Comparison of ENCODE assay signal across 9 cellular contexts in genomic region chr21:32562426-32562825, GRCh38. TPM values are rescaled to one million over a fixed set of nuclear protein-coding genes. Genes with fewer than 3 reads are reported as not detected.
DNase-seq lines count a peak whose midpoint lies in the region; ATAC-seq and TF ChIP-seq lines count a peak whose summit lies in the region.
"Had no signal": no experiment of that assay in that cellular context is flagged by ENCODE, and none has a peak within 500 bp of the region (broad histone marks: within the 10 kb centered on the region; RNA-seq: fewer than 3 reads in every experiment).

No MANE protein-coding gene starts in this region.

- peaks cover 0 to 13% (median 4%) of the 10 kb centered on the region in 4 donors for H3K4me1 Mint-ChIP-seq in CD4-positive, alpha-beta memory T cell

- POLR2A ChIA-PET in A673 (lab: Charles Lee; ENCODE audit: low non-redundant PET) = no interaction called here
- POLR2A ChIA-PET in CD4-positive, alpha-beta memory T cell (lab: Charles Lee; ENCODE audit: partially characterized antibody) = no interaction called here

- peaks cover 11 to 21% of the 10 kb centered on the region in 2 donors for H3K36me3 Mint-ChIP-seq in CD4-positive, alpha-beta memory T cell

- H3K36me3 ChIP-seq in A673 (ENCODE audit: insufficient read depth, low read length, poor library complexity, severe bottlenecking) = no peaks in the 10 kb centered on the region
- H3K36me3 ChIP-seq in HUES6 (ENCODE audit: control insufficient read depth, insufficient read depth, low read length) = no peaks in the 10 kb centered on the region
- H3K36me3 ChIP-seq in right lobe of liver = no peaks in the 10 kb centered on the region
- no peaks in the 10 kb centered on the region for H3K36me3 ChIP-seq in CD4-positive, alpha-beta memory T cell (ENCODE audit: insufficient read depth, low read length)

- H3K27me3 Mint-ChIP-seq in CD4-positive, alpha-beta memory T cell = peaks cover 0 to 1% of the 10 kb centered on the region in 2 donors

- peak overlapping the region; percentile 57 for H3K9ac ChIP-seq in HUES6 (ENCODE audit: low read length)

- H3K9me3 ChIP-seq in A673 (ENCODE audit: low read depth, low read length, poor library complexity, severe bottlenecking) = peaks cover 4% of the 10 kb centered on the region
- peaks cover 7% of the 10 kb centered on the region for H3K9me3 ChIP-seq in HUES6 (ENCODE audit: control insufficient read depth, insufficient read depth, low read depth, low read length)
- no peaks in the 10 kb centered on the region for H3K9me3 ChIP-seq in right lobe of liver
- H3K9me3 ChIP-seq in CD4-positive, alpha-beta memory T cell (ENCODE audit: control insufficient read depth in 1 of 2, low read length in 2 of 2) = no peaks in the 10 kb centered on the region

- WGBS in right lobe of liver (ENCODE audit: insufficient coverage, low coverage, low lambda C conversion rate, missing lambda C conversion rate) = 59% methylated on average over 5 of the region's 5 CpGs

- CTCF ChIA-PET in A673 (lab: Charles Lee) = interaction anchor here (1.2 kb wide), 1 partner anchor 159 kb away, joined by 3 read pairs; no protein-coding TSS in a partner anchor
- CTCF ChIA-PET in CD4-positive, alpha-beta memory T cell (lab: Charles Lee; ENCODE audit: partially characterized antibody) = no interaction called here

- TF ChIP-seq CTCF in A673 (conservative IDR thresholded peaks at IDR 0.05; ENCODE audit: low read depth, low read length) (peak; percentile 61), right lobe of liver (IDR thresholded peaks at IDR 0.05) (peak; percentile 7 to 31 (median 24))

- no peaks in the 10 kb centered on the region for H3K27me3 ChIP-seq in A673 (replicated peaks; ENCODE audit: insufficient read depth, low read depth, low read length, poor library complexity)
- no peaks in the 10 kb centered on the region for H3K27me3 ChIP-seq in HUES6 (ENCODE audit: control insufficient read depth, insufficient read depth, low read length)
- H3K27me3 ChIP-seq in right lobe of liver = no peaks in the 10 kb centered on the region
- H3K27me3 ChIP-seq in CD4-positive, alpha-beta memory T cell (ENCODE audit: insufficient read depth, low read length) = no peaks in the 10 kb centered on the region

- H3K4me3 ChIP-seq in A673 (ENCODE audit: low read depth, low read length, poor library complexity, severe bottlenecking) (no peak overlapping the region), HUES6 (ENCODE audit: low read depth, low read length) (no peak overlapping the region), right lobe of liver (no peak overlapping the region)
- no peak overlapping the region for H3K4me3 ChIP-seq in CD4-positive, alpha-beta memory T cell (ENCODE audit: low read length in 2 of 2)

- intact Hi-C loops in A673 (cut with micrococcal nuclease; ENCODE audit: unreplicated experiment) (loop anchor here (2.0 kb wide), 1 partner anchor 148 kb away; no protein-coding TSS in a partner anchor), right lobe of liver (cut with DNase I) (no loop called here)
- intact Hi-C loops in CD4-positive, alpha-beta memory T cell (cut with micrococcal nuclease) = no loop called here

- H3K4me3 Mint-ChIP-seq in CD4-positive, alpha-beta memory T cell = no peak overlapping the region

- no peak overlapping the region for H3K27ac Mint-ChIP-seq in CD4-positive, alpha-beta memory T cell

- peaks cover 0 to 15% (median 11%) of the 10 kb centered on the region in 8 donors for H3K9me3 Mint-ChIP-seq in CD4-positive, alpha-beta memory T cell

- BruUV-seq in A673 (replicated peaks; lab: Mats Ljungman, UMichigan) = no TSS peak

- ATAC-seq in right lobe of liver (peak in 3 of 4 donors; percentile 35 to 44 (median 41)), HG03521 (IDR thresholded peaks at IDR 0.05; ENCODE audit: unreplicated experiment) (no peak), GM18861 (IDR thresholded peaks at IDR 0.05; ENCODE audit: unreplicated experiment) (no peak)

- DNase-seq in A673 (ENCODE audit: low spot score) (peak; percentile 72), dedifferentiated amniotic fluid mesenchymal stem cell (ENCODE audit: extremely low spot score) (peak; percentile 64), right lobe of liver (no peak)
- no peak for DNase-seq in activated effector memory CD4-positive, alpha-beta T cell treated with Interleukin-2 at 50 U/mL for 16 hours
- DNase-seq in CD4-positive, alpha-beta memory T cell = no peak
- DNase-seq: amniotic stem cell had no signal

- peak overlapping the region; percentile 31 for H3K27ac ChIP-seq in A673 (ENCODE audit: low read depth, low read length, poor library complexity, severe bottlenecking)
- H3K27ac ChIP-seq in HUES6 (ENCODE audit: low read depth, low read length) = peak overlapping the region; percentile 86
- no peak overlapping the region for H3K27ac ChIP-seq in right lobe of liver
- H3K27ac ChIP-seq in CD4-positive, alpha-beta memory T cell (ENCODE audit: low read depth, low read length) = no peak overlapping the region

- no peak for TF ChIP-seq POLR2A in right lobe of liver (IDR thresholded peaks at IDR 0.05)

- H3K4me1 ChIP-seq in A673 (ENCODE audit: insufficient read depth, low read length, poor library complexity, severe bottlenecking) (no peaks in the 10 kb centered on the region), HUES6 (ENCODE audit: control insufficient read depth, insufficient read depth, low read length) (peaks cover 32% of the 10 kb centered on the region), right lobe of liver (no peaks in the 10 kb centered on the region)
- no peaks in the 10 kb centered on the region for H3K4me1 ChIP-seq in CD4-positive, alpha-beta memory T cell (ENCODE audit: insufficient read depth, low read length)

RNA-seq across cellular contexts. Expression of gene TCP10L, which starts 22.9 kb away (rescaled TPM):
- 2.5 and 3.7 TPM in 2 replicates for total RNA-seq in A673 (2021)
- total RNA-seq in right lobe of liver = 1 to 10 TPM; 1.5 to 7.1 (median 3.8) TPM
- 1 to 10 TPM in 1 of 2 experiments, under 1 TPM in 1; 0.55 to 1.0 TPM for total RNA-seq in CD4-positive, alpha-beta memory T cell
- polyA plus RNA-seq in CD4-positive, alpha-beta memory T cell = under 1 TPM in 1 of 2 donors, not detected in 1; 0.10 TPM

RNA-seq across cellular contexts. Expression of gene CFAP298, which starts 49.8 kb away (rescaled TPM):
- total RNA-seq in A673 (2021) (54.8 and 55.2 TPM in 2 replicates), right lobe of liver (10 to 100 TPM in 5 of 6 experiments, 1 to 10 TPM in 1; 8.6 to 15.3 (median 11.6) TPM)
- 10 to 100 TPM; 29.4 to 39.1 TPM for total RNA-seq in CD4-positive, alpha-beta memory T cell
- 10 to 100 TPM; 48.8 to 54.3 TPM for polyA plus RNA-seq in CD4-positive, alpha-beta memory T cell

Comparison
In these comparisons a context has a peak if more than half of its experiments do, and no peak if none do; other contexts are left out.
1. DNase-seq: peak in A673 (single experiment) and dedifferentiated amniotic fluid mesenchymal stem cell (single experiment); none in right lobe of liver (0 of 3), activated effector memory CD4-positive, alpha-beta T cell treated with Interleukin-2 at 50 U/mL for 16 hours (single experiment) and CD4-positive, alpha-beta memory T cell (0 of 5).
2. H3K27ac ChIP-seq: peak in A673 (single experiment) and HUES6 (single experiment); none in right lobe of liver (0 of 3) and CD4-positive, alpha-beta memory T cell (single experiment).
3. ATAC-seq: peak in right lobe of liver (3 of 4); none in HG03521 (single experiment) and GM18861 (single experiment).